ENCODE assay signal across 1 cellular context in the genomic region with DNA sequence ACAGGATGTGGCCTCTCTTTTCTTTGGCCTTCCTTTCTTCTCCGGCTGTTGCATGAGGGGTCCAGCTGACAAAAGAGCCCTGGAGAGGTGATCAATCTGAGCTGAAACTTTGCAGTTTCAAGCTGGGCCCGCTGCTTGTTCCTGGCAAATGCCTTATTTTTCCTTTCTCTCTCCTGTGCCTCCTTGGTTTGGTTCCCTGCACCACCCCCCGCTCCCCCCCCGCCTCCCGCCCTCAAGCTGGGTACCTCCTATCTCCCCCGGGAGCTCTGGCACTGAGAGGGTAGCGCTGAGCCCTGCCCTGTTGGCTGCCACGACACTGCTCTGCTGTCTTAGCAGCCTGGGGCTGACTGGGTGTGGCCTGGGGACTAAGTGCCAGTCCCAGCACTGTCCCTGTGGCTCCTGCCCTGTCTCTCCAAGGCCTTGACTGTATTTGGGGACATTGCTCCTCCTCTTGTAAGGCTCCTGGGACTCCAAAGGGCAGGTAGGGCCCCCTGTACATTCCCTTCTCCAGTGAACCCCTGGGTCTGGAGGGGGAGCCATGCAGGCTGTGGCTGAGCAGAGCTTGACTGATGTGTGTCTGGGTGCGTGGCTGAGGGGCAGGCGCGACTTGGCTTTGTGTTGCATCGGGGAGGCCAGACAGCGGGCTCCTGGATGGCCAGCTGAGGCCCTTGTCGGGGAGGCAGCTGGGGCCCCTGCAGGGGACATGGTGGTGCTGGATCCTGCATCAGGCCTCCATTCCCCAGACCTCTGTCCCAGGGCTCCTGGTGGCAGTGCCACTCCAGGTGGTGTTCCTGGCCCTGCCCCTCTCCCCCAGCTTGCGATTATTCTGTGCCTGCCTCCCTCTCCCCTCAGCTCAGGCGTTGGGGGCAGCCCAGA.
A peak's percentile ranks its signal among the peaks of the same experiment; 100 is the strongest.
TF ChIP-seq lines count a peak whose summit lies in the region.

No MANE protein-coding gene starts in this region.

TF ChIP-seq in HEK293, 187 proteins besides CTCF, POLR2A, EP300 and RAD21 (continued from another document and continues in another):
- peak; percentile 44 for TF ChIP-seq ZNF398 (tag by site-specific recombination; IDR thresholded peaks at IDR 0.05)
- no peak for TF ChIP-seq ZNF366 (tag by site-specific recombination; conservative IDR thresholded peaks at IDR 0.05)
- no peak for TF ChIP-seq ZNF654 (tag by site-specific recombination; IDR thresholded peaks at IDR 0.05; ENCODE audit: low read depth)
- no peak for TF ChIP-seq ZNF24 (tag by site-specific recombination; IDR thresholded peaks at IDR 0.05)
- TF ChIP-seq ZNF324 (tag by site-specific recombination; IDR thresholded peaks at IDR 0.05), result no peak
- no peak for TF ChIP-seq ZNF394 (tag by site-specific recombination; IDR thresholded peaks at IDR 0.05; ENCODE audit: borderline replicate concordance)
- TF ChIP-seq, protein P1, sequence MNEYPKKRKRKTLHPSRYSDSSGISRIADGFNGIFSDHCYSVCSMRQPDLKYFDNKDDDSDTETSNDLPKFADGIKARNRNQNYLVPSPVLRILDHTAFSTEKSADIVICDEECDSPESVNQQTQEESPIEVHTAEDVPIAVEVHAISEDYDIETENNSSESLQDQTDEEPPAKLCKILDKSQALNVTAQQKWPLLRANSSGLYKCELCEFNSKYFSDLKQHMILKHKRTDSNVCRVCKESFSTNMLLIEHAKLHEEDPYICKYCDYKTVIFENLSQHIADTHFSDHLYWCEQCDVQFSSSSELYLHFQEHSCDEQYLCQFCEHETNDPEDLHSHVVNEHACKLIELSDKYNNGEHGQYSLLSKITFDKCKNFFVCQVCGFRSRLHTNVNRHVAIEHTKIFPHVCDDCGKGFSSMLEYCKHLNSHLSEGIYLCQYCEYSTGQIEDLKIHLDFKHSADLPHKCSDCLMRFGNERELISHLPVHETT (tag by site-specific recombination; IDR thresholded peaks at IDR 0.05), result no peak
- TF ChIP-seq ZBTB20 (tag by site-specific recombination; IDR thresholded peaks at IDR 0.05), result peak; percentile 34; the same call in 1 of the 2 replicates
- TF ChIP-seq ZNF19 (tag by site-specific recombination; IDR thresholded peaks at IDR 0.05; ENCODE audit: low read depth), result no peak
- TF ChIP-seq ZNF837 (tag by site-specific recombination; IDR thresholded peaks at IDR 0.05), result no peak
- no peak for TF ChIP-seq SALL2 (tag by site-specific recombination; IDR thresholded peaks at IDR 0.05; ENCODE audit: borderline replicate concordance)
- no peak for TF ChIP-seq ZNF548 (tag by site-specific recombination; IDR thresholded peaks at IDR 0.05)
- TF ChIP-seq, protein P2, sequence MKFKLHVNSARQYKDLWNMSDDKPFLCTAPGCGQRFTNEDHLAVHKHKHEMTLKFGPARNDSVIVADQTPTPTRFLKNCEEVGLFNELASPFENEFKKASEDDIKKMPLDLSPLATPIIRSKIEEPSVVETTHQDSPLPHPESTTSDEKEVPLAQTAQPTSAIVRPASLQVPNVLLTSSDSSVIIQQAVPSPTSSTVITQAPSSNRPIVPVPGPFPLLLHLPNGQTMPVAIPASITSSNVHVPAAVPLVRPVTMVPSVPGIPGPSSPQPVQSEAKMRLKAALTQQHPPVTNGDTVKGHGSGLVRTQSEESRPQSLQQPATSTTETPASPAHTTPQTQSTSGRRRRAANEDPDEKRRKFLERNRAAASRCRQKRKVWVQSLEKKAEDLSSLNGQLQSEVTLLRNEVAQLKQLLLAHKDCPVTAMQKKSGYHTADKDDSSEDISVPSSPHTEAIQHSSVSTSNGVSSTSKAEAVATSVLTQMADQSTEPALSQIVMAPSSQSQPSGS (tag by site-specific recombination; IDR thresholded peaks at IDR 0.05; ENCODE audit: low read depth), result no peak
- TF ChIP-seq ZNF600 (tag by site-specific recombination; IDR thresholded peaks at IDR 0.05), result peak; percentile 68; the same call in 1 of the 2 replicates
- no peak for TF ChIP-seq ZNF510 (tag by site-specific recombination; IDR thresholded peaks at IDR 0.05; ENCODE audit: insufficient replicate concordance)
- no peak for TF ChIP-seq HOXA7 (CRISPR knock-in tag; IDR thresholded peaks at IDR 0.05; ENCODE audit: borderline replicate concordance)
- no peak for TF ChIP-seq OSR2 (tag by site-specific recombination; IDR thresholded peaks at IDR 0.05)
- TF ChIP-seq KLF7 (tag by site-specific recombination; IDR thresholded peaks at IDR 0.05; ENCODE audit: borderline replicate concordance), result no peak
- 0 out of 2 replicates have a peak, but pooled peaks have one; percentile 2 for TF ChIP-seq PATZ1 (tag by site-specific recombination; IDR thresholded peaks at IDR 0.05)
- TF ChIP-seq ZNF664 (tag by site-specific recombination; IDR thresholded peaks at IDR 0.05), result no peak
- no peak for TF ChIP-seq ZNF48 (tag by site-specific recombination; IDR thresholded peaks at IDR 0.05)
- TF ChIP-seq ZNF121 (tag by site-specific recombination; IDR thresholded peaks at IDR 0.05), result no peak
- no peak for TF ChIP-seq ZNF248 (tag by site-specific recombination; IDR thresholded peaks at IDR 0.05)
- TF ChIP-seq, protein P3, sequence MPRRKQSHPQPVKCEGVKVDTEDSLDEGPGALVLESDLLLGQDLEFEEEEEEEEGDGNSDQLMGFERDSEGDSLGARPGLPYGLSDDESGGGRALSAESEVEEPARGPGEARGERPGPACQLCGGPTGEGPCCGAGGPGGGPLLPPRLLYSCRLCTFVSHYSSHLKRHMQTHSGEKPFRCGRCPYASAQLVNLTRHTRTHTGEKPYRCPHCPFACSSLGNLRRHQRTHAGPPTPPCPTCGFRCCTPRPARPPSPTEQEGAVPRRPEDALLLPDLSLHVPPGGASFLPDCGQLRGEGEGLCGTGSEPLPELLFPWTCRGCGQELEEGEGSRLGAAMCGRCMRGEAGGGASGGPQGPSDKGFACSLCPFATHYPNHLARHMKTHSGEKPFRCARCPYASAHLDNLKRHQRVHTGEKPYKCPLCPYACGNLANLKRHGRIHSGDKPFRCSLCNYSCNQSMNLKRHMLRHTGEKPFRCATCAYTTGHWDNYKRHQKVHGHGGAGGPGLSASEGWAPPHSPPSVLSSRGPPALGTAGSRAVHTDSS (tag by site-specific recombination; IDR thresholded peaks at IDR 0.05), result no peak
- no peak for TF ChIP-seq ZNF404 (tag by site-specific recombination; IDR thresholded peaks at IDR 0.05)
- TF ChIP-seq ZNF335 (tag by site-specific recombination; conservative IDR thresholded peaks at IDR 0.05), result peak; percentile 23; the same call in 1 of the 2 replicates
- 0 out of 2 replicates have a peak, but pooled peaks have one; percentile 58 for TF ChIP-seq GLIS2 (tag by site-specific recombination; IDR thresholded peaks at IDR 0.05)
- TF ChIP-seq, protein P4, sequence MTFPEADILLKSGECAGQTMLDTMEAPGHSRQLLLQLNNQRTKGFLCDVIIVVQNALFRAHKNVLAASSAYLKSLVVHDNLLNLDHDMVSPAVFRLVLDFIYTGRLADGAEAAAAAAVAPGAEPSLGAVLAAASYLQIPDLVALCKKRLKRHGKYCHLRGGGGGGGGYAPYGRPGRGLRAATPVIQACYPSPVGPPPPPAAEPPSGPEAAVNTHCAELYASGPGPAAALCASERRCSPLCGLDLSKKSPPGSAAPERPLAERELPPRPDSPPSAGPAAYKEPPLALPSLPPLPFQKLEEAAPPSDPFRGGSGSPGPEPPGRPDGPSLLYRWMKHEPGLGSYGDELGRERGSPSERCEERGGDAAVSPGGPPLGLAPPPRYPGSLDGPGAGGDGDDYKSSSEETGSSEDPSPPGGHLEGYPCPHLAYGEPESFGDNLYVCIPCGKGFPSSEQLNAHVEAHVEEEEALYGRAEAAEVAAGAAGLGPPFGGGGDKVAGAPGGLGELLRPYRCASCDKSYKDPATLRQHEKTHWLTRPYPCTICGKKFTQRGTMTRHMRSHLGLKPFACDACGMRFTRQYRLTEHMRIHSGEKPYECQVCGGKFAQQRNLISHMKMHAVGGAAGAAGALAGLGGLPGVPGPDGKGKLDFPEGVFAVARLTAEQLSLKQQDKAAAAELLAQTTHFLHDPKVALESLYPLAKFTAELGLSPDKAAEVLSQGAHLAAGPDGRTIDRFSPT (tag by site-specific recombination; IDR thresholded peaks at IDR 0.05), result no peak
- TF ChIP-seq ZNF488 (tag by site-specific recombination; IDR thresholded peaks at IDR 0.05), result no peak
- TF ChIP-seq ZNF211 (tag by site-specific recombination; IDR thresholded peaks at IDR 0.05; ENCODE audit: low read depth), result no peak
- no peak for TF ChIP-seq YY2 (tag by site-specific recombination; IDR thresholded peaks at IDR 0.05)
- peak; percentile 89 for TF ChIP-seq GLIS1 (tag by site-specific recombination; IDR thresholded peaks at IDR 0.05)
- no peak for TF ChIP-seq ZNF658 (tag by site-specific recombination; IDR thresholded peaks at IDR 0.05)
- no peak for TF ChIP-seq ZNF610 (tag by site-specific recombination; IDR thresholded peaks at IDR 0.05; ENCODE audit: borderline replicate concordance)
- no peak for TF ChIP-seq ZNF146 (tag by site-specific recombination; IDR thresholded peaks at IDR 0.05)
- TF ChIP-seq, protein P5, sequence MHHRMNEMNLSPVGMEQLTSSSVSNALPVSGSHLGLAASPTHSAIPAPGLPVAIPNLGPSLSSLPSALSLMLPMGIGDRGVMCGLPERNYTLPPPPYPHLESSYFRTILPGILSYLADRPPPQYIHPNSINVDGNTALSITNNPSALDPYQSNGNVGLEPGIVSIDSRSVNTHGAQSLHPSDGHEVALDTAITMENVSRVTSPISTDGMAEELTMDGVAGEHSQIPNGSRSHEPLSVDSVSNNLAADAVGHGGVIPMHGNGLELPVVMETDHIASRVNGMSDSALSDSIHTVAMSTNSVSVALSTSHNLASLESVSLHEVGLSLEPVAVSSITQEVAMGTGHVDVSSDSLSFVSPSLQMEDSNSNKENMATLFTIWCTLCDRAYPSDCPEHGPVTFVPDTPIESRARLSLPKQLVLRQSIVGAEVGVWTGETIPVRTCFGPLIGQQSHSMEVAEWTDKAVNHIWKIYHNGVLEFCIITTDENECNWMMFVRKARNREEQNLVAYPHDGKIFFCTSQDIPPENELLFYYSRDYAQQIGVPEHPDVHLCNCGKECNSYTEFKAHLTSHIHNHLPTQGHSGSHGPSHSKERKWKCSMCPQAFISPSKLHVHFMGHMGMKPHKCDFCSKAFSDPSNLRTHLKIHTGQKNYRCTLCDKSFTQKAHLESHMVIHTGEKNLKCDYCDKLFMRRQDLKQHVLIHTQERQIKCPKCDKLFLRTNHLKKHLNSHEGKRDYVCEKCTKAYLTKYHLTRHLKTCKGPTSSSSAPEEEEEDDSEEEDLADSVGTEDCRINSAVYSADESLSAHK (tag by site-specific recombination; IDR thresholded peaks at IDR 0.05), result 0 out of 2 replicates have a peak, but pooled peaks have one; percentile 17
- no peak for TF ChIP-seq ZBTB7A (tag by site-specific recombination; IDR thresholded peaks at IDR 0.05; ENCODE audit: low read depth)
- TF ChIP-seq PRDM6 (tag by site-specific recombination; IDR thresholded peaks at IDR 0.05), result no peak
- TF ChIP-seq ZNF76 (tag by site-specific recombination; IDR thresholded peaks at IDR 0.05; ENCODE audit: borderline replicate concordance, low read depth), result no peak
- no peak for TF ChIP-seq ZNF354C (tag by site-specific recombination; IDR thresholded peaks at IDR 0.05; ENCODE audit: borderline replicate concordance, low read depth)
- no peak for TF ChIP-seq ZNF175 (tag by site-specific recombination; IDR thresholded peaks at IDR 0.05)
- TF ChIP-seq ZXDB (tag by site-specific recombination; IDR thresholded peaks at IDR 0.05), result no peak
